ENCODE assay signal across 18 cellular contexts in the genomic region with DNA sequence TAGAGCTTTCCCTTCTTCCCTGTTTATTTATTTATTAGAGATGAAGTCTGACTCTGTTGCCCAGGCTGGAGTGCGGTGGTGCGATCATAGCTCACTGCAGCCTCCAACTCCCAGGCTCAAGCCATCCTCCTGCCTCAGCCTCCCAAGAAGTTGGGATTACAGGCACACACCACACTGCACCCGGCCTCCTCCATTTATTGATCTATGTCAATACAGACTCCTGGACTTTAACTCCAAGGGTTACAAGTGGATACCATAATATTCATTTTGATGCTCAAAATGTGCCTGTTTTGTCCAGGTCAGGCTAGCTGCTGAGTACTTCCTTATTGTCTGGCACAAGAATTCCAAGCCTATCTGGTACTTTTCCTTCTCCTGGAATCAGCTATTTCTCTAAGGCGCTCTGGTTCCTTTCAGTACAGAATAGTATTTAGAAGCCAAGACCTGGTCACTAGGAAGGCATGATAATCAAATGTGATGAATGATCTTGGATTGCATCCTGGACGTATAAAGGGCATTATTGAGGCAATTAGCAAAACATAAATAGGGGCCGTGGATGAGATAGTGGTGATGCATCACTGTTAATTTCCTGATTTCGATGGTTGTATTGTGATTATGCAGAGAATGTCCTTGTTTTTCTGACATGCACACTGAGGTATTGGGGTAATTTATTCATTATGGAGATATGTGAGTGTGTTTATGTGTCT. TPM values are rescaled to one million over a fixed set of nuclear protein-coding genes. Genes with fewer than 3 reads are reported as not detected.
A peak's percentile ranks its signal among the peaks of the same experiment; 100 is the strongest.
DNase-seq lines count a peak whose midpoint lies in the region; TF ChIP-seq lines count a peak whose summit lies in the region.
"Had no signal": no experiment of that assay in that cellular context is flagged by ENCODE, and none has a peak within 500 bp of the region (broad histone marks: within the 10 kb centered on the region; RNA-seq: fewer than 3 reads in every experiment).

No MANE protein-coding gene starts in this region.

- no peaks in the 10 kb centered on the region for H3K9me3 ChIP-seq in SK-N-SH
- H3K9me3 ChIP-seq: Caco-2, left lung had no signal

- H3K9ac ChIP-seq in SK-N-SH (no peak overlapping the region), rectal smooth muscle tissue (ENCODE audit: low read length) (no peak overlapping the region)

- no peak for TF ChIP-seq RAD21 in SK-N-SH (IDR thresholded peaks at IDR 0.05; ENCODE audit: low read length)

- H3K4me2 ChIP-seq in SK-N-SH = peak overlapping the region; percentile 26

- H3K9me2 ChIP-seq in SK-N-SH = no peaks in the 10 kb centered on the region

- TF ChIP-seq CTCF in SK-N-SH (IDR thresholded peaks at IDR 0.05) = no peak
- no peak for TF ChIP-seq CTCF in fibroblast of pulmonary artery (IDR thresholded peaks at IDR 0.05; ENCODE audit: low read length, missing control alignments)
- TF ChIP-seq CTCF in endothelial cell (IDR thresholded peaks at IDR 0.05; ENCODE audit: unreplicated experiment) = no peak

- 53% methylated on average over 7 of the region's 7 CpGs for WGBS in SK-N-SH (ENCODE audit: low lambda C conversion rate)

- H3K4me1 ChIP-seq in SK-N-SH (ENCODE audit: control insufficient read depth in 1 of 2, insufficient read depth in 2 of 2, low read depth in 1 of 2, low read length in 1 of 2) = peaks cover 0 to 16% of the 10 kb centered on the region in 2 experiments; a peak in 2 of 4 replicates
- H3K4me1 ChIP-seq in rectal smooth muscle tissue (ENCODE audit: control insufficient read depth, insufficient read depth, low read length) = peaks cover 22% of the 10 kb centered on the region
- H3K4me1 ChIP-seq: Caco-2 had no signal

- no peak overlapping the region for H3K4me3 ChIP-seq in SK-N-SH (ENCODE audit: low read depth in 2 of 2, low read length in 1 of 2)
- H3K4me3 ChIP-seq in fibroblast of pulmonary artery (replicated peaks; ENCODE audit: low read depth, low read length) = no peak overlapping the region
- H3K4me3 ChIP-seq in rectal smooth muscle tissue (ENCODE audit: low read length) = peak overlapping the region; percentile 49
- H3K4me3 ChIP-seq: left lung had no signal

- no peak for DNase-seq in T-helper 1 cell
- no peak for DNase-seq in SK-N-SH
- DNase-seq in fibroblast of pulmonary artery (ENCODE audit: low read depth) = peak; percentile 39
- no peak for DNase-seq in endothelial cell (ENCODE audit: low spot score)
- no peak for DNase-seq in erythroblast (lab: John Stamatoyannopoulos, UW)
- DNase-seq in AML-193 (lab: John Stamatoyannopoulos, UW) = no peak
- DNase-seq: activated CD4-positive, alpha-beta T cell treated with anti-CD3 and anti-CD28 coated beads, Interleukin-2, amount 50 U/mL, for 48 hours; activated gamma-delta T cell treated with Interleukin-2 at 50 U/mL for 16 hours; Caco-2; caudate nucleus; left lung; NCI-H187 treated with DMSO at 0.1 percent for 48 hours; NCI-H774; stimulated activated naive CD4-positive, alpha-beta T cell; T1000 had no signal

- CTCF ChIA-PET in SK-N-SH (lab: Yijun Ruan, JAX) = no interaction called here

- H3K4me1 Mint-ChIP-seq in T-helper 1 cell treated with Interleukin-12 subunit alpha and Interleukin-12 subunit beta and Interleukin-4 antibody, amounts not matched to agents 30 μg/mL and 1 μg/mL, for 36 hours (ENCODE audit: low read depth) = peaks cover 38% of the 10 kb centered on the region
- peaks cover 21% of the 10 kb centered on the region for H3K4me1 Mint-ChIP-seq in endothelial cell (ENCODE audit: unreplicated experiment)

- peaks cover 13% of the 10 kb centered on the region for H3F3A ChIP-seq in SK-N-SH (replicated peaks; ENCODE audit: insufficient read depth)

- H3K27ac ChIP-seq in SK-N-SH (ENCODE audit: low read depth in 2 of 2, low read length in 1 of 2) = peak overlapping the region in 1 of 2 experiments; percentile 79; a peak in 2 of 4 replicates
- peak overlapping the region; percentile 82 for H3K27ac ChIP-seq in rectal smooth muscle tissue (ENCODE audit: low read depth, low read length)
- H3K27ac ChIP-seq: 22Rv1 had no signal

- no peaks in the 10 kb centered on the region for H4K20me1 ChIP-seq in SK-N-SH (ENCODE audit: insufficient read depth)

- POLR2A ChIA-PET in SK-N-SH (lab: Yijun Ruan, JAX) = no interaction called here

- H3K27ac Mint-ChIP-seq in T-helper 1 cell treated with Interleukin-12 subunit alpha and Interleukin-12 subunit beta and Interleukin-4 antibody, amounts not matched to agents 30 μg/mL and 1 μg/mL, for 36 hours = peak overlapping the region; percentile 3
- no peak overlapping the region for H3K27ac Mint-ChIP-seq in endothelial cell (ENCODE audit: unreplicated experiment)

- H3K27me3 Mint-ChIP-seq in T-helper 1 cell treated with Interleukin-12 subunit alpha and Interleukin-12 subunit beta and Interleukin-4 antibody, amounts not matched to agents 30 μg/mL and 1 μg/mL, for 36 hours (ENCODE audit: low read depth) = no peaks in the 10 kb centered on the region
- H3K27me3 Mint-ChIP-seq in endothelial cell (ENCODE audit: unreplicated experiment) = no peaks in the 10 kb centered on the region

- TF ChIP-seq EP300 in SK-N-SH (IDR thresholded peaks at IDR 0.05; ENCODE audit: borderline replicate concordance in 1 of 2, low read depth in 1 of 2, low read length in 1 of 2) = peak; percentile 38 to 43; a peak in 3 of 4 replicates

- no peak for TF ChIP-seq POLR2A in erythroblast (IDR thresholded peaks at IDR 0.05; ENCODE audit: low read length)

- H3K79me2 ChIP-seq in SK-N-SH (ENCODE audit: insufficient read depth) = peaks cover 61% of the 10 kb centered on the region

- H3K36me3 ChIP-seq in SK-N-SH (replicated peaks in 1 of 2; ENCODE audit: control insufficient read depth in 1 of 2, insufficient read depth in 2 of 2, low read length in 1 of 2) = peaks cover 0 to 30% of the 10 kb centered on the region in 2 experiments
- H3K36me3 ChIP-seq in rectal smooth muscle tissue (ENCODE audit: control insufficient read depth, insufficient read depth, low read length) = peaks cover 20% of the 10 kb centered on the region

- no peak overlapping the region for H3K4me3 Mint-ChIP-seq in T-helper 1 cell treated with Interleukin-12 subunit alpha and Interleukin-12 subunit beta and Interleukin-4 antibody, amounts not matched to agents 30 μg/mL and 1 μg/mL, for 36 hours
- H3K4me3 Mint-ChIP-seq in endothelial cell (ENCODE audit: unreplicated experiment) = no peak overlapping the region

- no peaks in the 10 kb centered on the region for H3K27me3 ChIP-seq in SK-N-SH (ENCODE audit: insufficient read depth)
- H3K27me3 ChIP-seq in rectal smooth muscle tissue (ENCODE audit: control insufficient read depth, insufficient read depth, low read length) = no peaks in the 10 kb centered on the region
- H3K27me3 ChIP-seq: left lung had no signal

- peaks cover 80% of the 10 kb centered on the region for H3K36me3 Mint-ChIP-seq in T-helper 1 cell treated with Interleukin-12 subunit alpha and Interleukin-12 subunit beta and Interleukin-4 antibody, amounts not matched to agents 30 μg/mL and 1 μg/mL, for 36 hours (ENCODE audit: low read depth)
- H3K36me3 Mint-ChIP-seq in endothelial cell (ENCODE audit: low read depth, unreplicated experiment) = peaks cover 22% of the 10 kb centered on the region

- no peak overlapping the region for H2AFZ ChIP-seq in SK-N-SH (ENCODE audit: low read depth)

- H3K9me3 Mint-ChIP-seq in T-helper 1 cell treated with Interleukin-12 subunit alpha and Interleukin-12 subunit beta and Interleukin-4 antibody, amounts not matched to agents 30 μg/mL and 1 μg/mL, for 36 hours = no peaks in the 10 kb centered on the region
- H3K9me3 Mint-ChIP-seq in endothelial cell (ENCODE audit: unreplicated experiment) = no peaks in the 10 kb centered on the region

TF ChIP-seq in SK-N-SH, 30 proteins besides CTCF, POLR2A, EP300 and RAD21:
- TF ChIP-seq, protein P1, sequence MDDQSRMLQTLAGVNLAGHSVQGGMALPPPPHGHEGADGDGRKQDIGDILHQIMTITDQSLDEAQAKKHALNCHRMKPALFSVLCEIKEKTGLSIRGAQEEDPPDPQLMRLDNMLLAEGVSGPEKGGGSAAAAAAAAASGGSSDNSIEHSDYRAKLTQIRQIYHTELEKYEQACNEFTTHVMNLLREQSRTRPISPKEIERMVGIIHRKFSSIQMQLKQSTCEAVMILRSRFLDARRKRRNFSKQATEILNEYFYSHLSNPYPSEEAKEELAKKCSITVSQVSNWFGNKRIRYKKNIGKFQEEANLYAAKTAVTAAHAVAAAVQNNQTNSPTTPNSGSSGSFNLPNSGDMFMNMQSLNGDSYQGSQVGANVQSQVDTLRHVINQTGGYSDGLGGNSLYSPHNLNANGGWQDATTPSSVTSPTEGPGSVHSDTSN (IDR thresholded peaks at IDR 0.05) = peak; percentile 83
- TF ChIP-seq TEAD4 (IDR thresholded peaks at IDR 0.05; ENCODE audit: borderline replicate concordance, insufficient read depth) (peak; percentile 69; the same call in 1 of the 2 replicates), FOXM1 (IDR thresholded peaks at IDR 0.05; ENCODE audit: low read depth) (0 out of 2 replicates have a peak, but pooled peaks have one; percentile 23), SIN3A (IDR thresholded peaks at IDR 0.05; ENCODE audit: borderline replicate concordance, low read depth, low read length) (no peak), RCOR1 (IDR thresholded peaks at IDR 0.05; ENCODE audit: low read length) (0 out of 2 replicates have a peak, but pooled peaks have one; percentile 35), FOSL2 (IDR thresholded peaks at IDR 0.05; ENCODE audit: borderline replicate concordance, low read depth) (peak; percentile 51; the same call in 1 of the 2 replicates), POLR2AphosphoS5 (IDR thresholded peaks at IDR 0.05; ENCODE audit: low read depth, low read length) (peak; percentile 53; the same call in 1 of the 2 replicates), GATA2 (CRISPR knock-in tag; IDR thresholded peaks at IDR 0.05) (no peak), JUND (IDR thresholded peaks at IDR 0.05) (peak; percentile 18; the same call in 1 of the 2 replicates), TCF12 (IDR thresholded peaks at IDR 0.05) (peak; percentile 75), NFIC (IDR thresholded peaks at IDR 0.05; ENCODE audit: borderline replicate concordance) (peak; percentile 54; the same call in 1 of the 2 replicates)
- TF ChIP-seq, protein P2, sequence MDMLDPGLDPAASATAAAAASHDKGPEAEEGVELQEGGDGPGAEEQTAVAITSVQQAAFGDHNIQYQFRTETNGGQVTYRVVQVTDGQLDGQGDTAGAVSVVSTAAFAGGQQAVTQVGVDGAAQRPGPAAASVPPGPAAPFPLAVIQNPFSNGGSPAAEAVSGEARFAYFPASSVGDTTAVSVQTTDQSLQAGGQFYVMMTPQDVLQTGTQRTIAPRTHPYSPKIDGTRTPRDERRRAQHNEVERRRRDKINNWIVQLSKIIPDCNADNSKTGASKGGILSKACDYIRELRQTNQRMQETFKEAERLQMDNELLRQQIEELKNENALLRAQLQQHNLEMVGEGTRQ (IDR thresholded peaks at IDR 0.05; ENCODE audit: borderline replicate concordance, low read depth, low read length) = no peak

RNA-seq across cellular contexts. Expression of a gene that starts 21.7 kb away (rescaled TPM):
- polyA plus RNA-seq in SK-N-SH (2012; rRNA removed) = 16.1 and 16.4 TPM in 2 replicates
- 7.9 and 11.4 TPM in 2 replicates for polyA plus RNA-seq in SK-N-SH (2012; cell fraction: cytosol; rRNA removed)
- polyA plus RNA-seq in SK-N-SH (2012; cell fraction: nucleus; rRNA removed) = 28.8 and 28.9 TPM in 2 replicates
- 45.7 TPM for total RNA-seq in endothelial cell (ENCODE audit: unreplicated experiment)
